In genomic region chr11:134700101-134700640, GRCh38 we compare ENCODE assay signal across 8 cellular contexts.
"Had no signal": no experiment of that assay in that cellular context is flagged by ENCODE, and none has a peak within 500 bp of the region (broad histone marks: within the 10 kb centered on the region; RNA-seq: fewer than 3 reads in every experiment).

No MANE protein-coding gene starts in this region.

- DNase-seq: GM23248, GOT3, H9, HCEC 1CT, HFFc6, IMR-90, KG1 had no signal

- H3K4me1 Mint-ChIP-seq: H9 had no signal

- H3K4me3 Mint-ChIP-seq: H9, HFFc6 had no signal

- ATAC-seq: K562 had no signal

- H3K9me3 Mint-ChIP-seq: H9 had no signal

- H3K27ac ChIP-seq: GM23248 had no signal

- H3K27ac Mint-ChIP-seq: H9, HFFc6 had no signal

- H3K4me3 ChIP-seq: GM23248, K562 had no signal
